1 cellular context compared by ENCODE assay signal in genomic region chr1:170663011-170663410, GRCh38.
TF ChIP-seq lines count a peak whose summit lies in the region.

No MANE protein-coding gene starts in this region.

TF ChIP-seq in A549, 52 proteins besides CTCF, POLR2A, EP300 and RAD21 (continued from another document):
- no peak for TF ChIP-seq MAX (IDR thresholded peaks at IDR 0.05)
- TF ChIP-seq ZNF302 (CRISPR knock-in tag; IDR thresholded peaks at IDR 0.05), result no peak
- no peak for TF ChIP-seq ESRRA (IDR thresholded peaks at IDR 0.05; ENCODE audit: borderline replicate concordance, low read length)
- TF ChIP-seq ZC3H11A (IDR thresholded peaks at IDR 0.05), result no peak
- no peak for TF ChIP-seq KDM1A (IDR thresholded peaks at IDR 0.05; ENCODE audit: low read depth)
- TF ChIP-seq BCL3 (IDR thresholded peaks at IDR 0.05), result no peak
- no peak for TF ChIP-seq JUNB (IDR thresholded peaks at IDR 0.05)
- no peak for TF ChIP-seq FOSL2 (IDR thresholded peaks at IDR 0.05)
- TF ChIP-seq FOSL2 (CRISPR knock-in tag; IDR thresholded peaks at IDR 0.05), result no peak
- no peak for TF ChIP-seq NR3C1 (IDR thresholded peaks at IDR 0.05)
- TF ChIP-seq EHF (CRISPR knock-in tag; IDR thresholded peaks at IDR 0.05), result no peak
- TF ChIP-seq NPAS2 (CRISPR knock-in tag; IDR thresholded peaks at IDR 0.05; ENCODE audit: borderline replicate concordance), result no peak
TF ChIP-seq in A549: peak in this region for 0.
